ENCODE assay signal across 2 cellular contexts in the genomic region with DNA sequence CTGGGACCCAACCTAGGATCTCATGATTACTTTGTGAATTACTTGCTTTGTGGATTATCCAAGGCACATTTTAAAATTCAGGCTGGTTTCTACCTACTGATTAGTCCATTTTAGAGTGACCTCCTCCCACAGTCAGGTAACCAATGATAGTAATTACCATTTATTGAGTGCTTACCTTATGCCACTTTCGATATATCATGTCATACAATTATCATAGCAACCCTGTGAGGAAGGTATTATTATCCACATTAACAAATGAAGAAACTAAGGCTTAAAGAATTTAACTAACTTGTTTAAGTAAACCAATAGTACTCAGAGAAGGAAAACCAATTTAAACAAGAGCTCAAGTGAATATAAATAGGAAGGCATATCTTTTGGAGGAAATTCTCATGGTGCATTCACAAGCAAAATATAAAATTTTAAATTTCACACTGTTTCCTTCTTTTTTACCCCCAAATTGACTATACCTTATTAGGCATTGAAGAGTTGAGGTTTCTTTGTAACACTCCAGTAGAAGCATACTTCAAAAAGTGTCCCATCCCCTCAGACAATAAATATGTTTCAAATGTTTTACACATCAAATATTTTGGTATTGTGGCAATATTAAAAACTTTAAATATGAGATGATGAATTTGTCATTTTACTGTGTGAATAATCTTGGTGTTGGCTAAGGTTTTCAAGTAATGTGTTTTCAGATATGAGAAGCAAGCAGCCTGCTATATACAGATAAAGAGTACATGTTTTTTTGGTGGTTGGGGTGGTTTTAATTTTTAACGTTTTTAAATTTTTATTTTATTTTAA.
TF ChIP-seq lines count a peak whose summit lies in the region.

No MANE protein-coding gene starts in this region.

TF ChIP-seq in GM23338, 12 proteins besides CTCF, POLR2A, EP300 and RAD21:
- TF ChIP-seq REST (IDR thresholded peaks at IDR 0.05; ENCODE audit: unreplicated experiment) (no peak), JUNB (IDR thresholded peaks at IDR 0.05; ENCODE audit: unreplicated experiment) (no peak), ZNF331 (CRISPR knock-in tag; IDR thresholded peaks at IDR 0.05; ENCODE audit: low read depth) (no peak), POLR2AphosphoS5 (IDR thresholded peaks at IDR 0.05; ENCODE audit: low read depth) (no peak)
- TF ChIP-seq, protein P1, sequence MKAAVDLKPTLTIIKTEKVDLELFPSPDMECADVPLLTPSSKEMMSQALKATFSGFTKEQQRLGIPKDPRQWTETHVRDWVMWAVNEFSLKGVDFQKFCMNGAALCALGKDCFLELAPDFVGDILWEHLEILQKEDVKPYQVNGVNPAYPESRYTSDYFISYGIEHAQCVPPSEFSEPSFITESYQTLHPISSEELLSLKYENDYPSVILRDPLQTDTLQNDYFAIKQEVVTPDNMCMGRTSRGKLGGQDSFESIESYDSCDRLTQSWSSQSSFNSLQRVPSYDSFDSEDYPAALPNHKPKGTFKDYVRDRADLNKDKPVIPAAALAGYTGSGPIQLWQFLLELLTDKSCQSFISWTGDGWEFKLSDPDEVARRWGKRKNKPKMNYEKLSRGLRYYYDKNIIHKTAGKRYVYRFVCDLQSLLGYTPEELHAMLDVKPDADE (IDR thresholded peaks at IDR 0.05): no peak

TF ChIP-seq in K562, 482 proteins besides CTCF, POLR2A, EP300 and RAD21 (continues in another document):
- TF ChIP-seq, protein P2, sequence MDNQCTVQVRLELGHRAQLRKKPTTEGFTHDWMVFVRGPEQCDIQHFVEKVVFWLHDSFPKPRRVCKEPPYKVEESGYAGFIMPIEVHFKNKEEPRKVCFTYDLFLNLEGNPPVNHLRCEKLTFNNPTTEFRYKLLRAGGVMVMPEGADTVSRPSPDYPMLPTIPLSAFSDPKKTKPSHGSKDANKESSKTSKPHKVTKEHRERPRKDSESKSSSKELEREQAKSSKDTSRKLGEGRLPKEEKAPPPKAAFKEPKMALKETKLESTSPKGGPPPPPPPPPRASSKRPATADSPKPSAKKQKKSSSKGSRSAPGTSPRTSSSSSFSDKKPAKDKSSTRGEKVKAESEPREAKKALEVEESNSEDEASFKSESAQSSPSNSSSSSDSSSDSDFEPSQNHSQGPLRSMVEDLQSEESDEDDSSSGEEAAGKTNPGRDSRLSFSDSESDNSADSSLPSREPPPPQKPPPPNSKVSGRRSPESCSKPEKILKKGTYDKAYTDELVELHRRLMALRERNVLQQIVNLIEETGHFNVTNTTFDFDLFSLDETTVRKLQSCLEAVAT (IDR thresholded peaks at IDR 0.05): peak in 1 of 2 experiments; percentile 56; a peak in 1 of 4 replicates
- TF ChIP-seq SRF (CRISPR knock-in tag; IDR thresholded peaks at IDR 0.05): peak in 1 of 2 experiments; percentile 89; a peak in 2 of 4 replicates
- TF ChIP-seq SAFB (IDR thresholded peaks at IDR 0.05; ENCODE audit: borderline replicate concordance, low read depth, low read length): no peak
- no peak for TF ChIP-seq CREB1 (IDR thresholded peaks at IDR 0.05)
- TF ChIP-seq CREB1 (CRISPR knock-in tag; IDR thresholded peaks at IDR 0.05): no peak
- TF ChIP-seq, protein P3, sequence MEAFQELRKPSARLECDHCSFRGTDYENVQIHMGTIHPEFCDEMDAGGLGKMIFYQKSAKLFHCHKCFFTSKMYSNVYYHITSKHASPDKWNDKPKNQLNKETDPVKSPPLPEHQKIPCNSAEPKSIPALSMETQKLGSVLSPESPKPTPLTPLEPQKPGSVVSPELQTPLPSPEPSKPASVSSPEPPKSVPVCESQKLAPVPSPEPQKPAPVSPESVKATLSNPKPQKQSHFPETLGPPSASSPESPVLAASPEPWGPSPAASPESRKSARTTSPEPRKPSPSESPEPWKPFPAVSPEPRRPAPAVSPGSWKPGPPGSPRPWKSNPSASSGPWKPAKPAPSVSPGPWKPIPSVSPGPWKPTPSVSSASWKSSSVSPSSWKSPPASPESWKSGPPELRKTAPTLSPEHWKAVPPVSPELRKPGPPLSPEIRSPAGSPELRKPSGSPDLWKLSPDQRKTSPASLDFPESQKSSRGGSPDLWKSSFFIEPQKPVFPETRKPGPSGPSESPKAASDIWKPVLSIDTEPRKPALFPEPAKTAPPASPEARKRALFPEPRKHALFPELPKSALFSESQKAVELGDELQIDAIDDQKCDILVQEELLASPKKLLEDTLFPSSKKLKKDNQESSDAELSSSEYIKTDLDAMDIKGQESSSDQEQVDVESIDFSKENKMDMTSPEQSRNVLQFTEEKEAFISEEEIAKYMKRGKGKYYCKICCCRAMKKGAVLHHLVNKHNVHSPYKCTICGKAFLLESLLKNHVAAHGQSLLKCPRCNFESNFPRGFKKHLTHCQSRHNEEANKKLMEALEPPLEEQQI (IDR thresholded peaks at IDR 0.05): 0 out of 2 replicates have a peak, but pooled peaks have one; percentile 12
- TF ChIP-seq ARNT (IDR thresholded peaks at IDR 0.05): peak in 1 of 2 experiments; percentile 69; a peak in 1 of 4 replicates
- no peak for TF ChIP-seq SREBF2 (CRISPR knock-in tag; IDR thresholded peaks at IDR 0.05)
- TF ChIP-seq POLR3A (IDR thresholded peaks at IDR 0.05; ENCODE audit: borderline replicate concordance, extremely low read depth, insufficient read depth, insufficient read length): no peak
- no peak for TF ChIP-seq ETV6 (IDR thresholded peaks at IDR 0.05; ENCODE audit: borderline replicate concordance in 1 of 2, low read depth in 2 of 2, low read length in 1 of 2)
- no peak for TF ChIP-seq ETV6 (CRISPR knock-in tag; IDR thresholded peaks at IDR 0.05; ENCODE audit: borderline replicate concordance)
- peak; percentile 71 for TF ChIP-seq SMARCE1 (IDR thresholded peaks at IDR 0.05)
- TF ChIP-seq TCF15 (CRISPR knock-in tag; IDR thresholded peaks at IDR 0.05): no peak
- peak; percentile 68 for TF ChIP-seq MTA2 (IDR thresholded peaks at IDR 0.05; ENCODE audit: low read depth)
- TF ChIP-seq NEUROD1 (IDR thresholded peaks at IDR 0.05; ENCODE audit: borderline replicate concordance, low read depth, low read length, partially characterized antibody): no peak
- TF ChIP-seq ZNF589 (CRISPR knock-in tag; IDR thresholded peaks at IDR 0.05; ENCODE audit: low read depth): peak; percentile 68; the same call in 1 of the 2 replicates
- TF ChIP-seq NRF1 (conservative IDR thresholded peaks at IDR 0.05 in 1 of 2, IDR thresholded peaks at IDR 0.05 in 1 of 2): peak in 1 of 2 experiments; percentile 5; a peak in 1 of 4 replicates
- TF ChIP-seq, protein P4, sequence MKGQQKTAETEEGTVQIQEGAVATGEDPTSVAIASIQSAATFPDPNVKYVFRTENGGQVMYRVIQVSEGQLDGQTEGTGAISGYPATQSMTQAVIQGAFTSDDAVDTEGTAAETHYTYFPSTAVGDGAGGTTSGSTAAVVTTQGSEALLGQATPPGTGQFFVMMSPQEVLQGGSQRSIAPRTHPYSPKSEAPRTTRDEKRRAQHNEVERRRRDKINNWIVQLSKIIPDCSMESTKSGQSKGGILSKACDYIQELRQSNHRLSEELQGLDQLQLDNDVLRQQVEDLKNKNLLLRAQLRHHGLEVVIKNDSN (CRISPR knock-in tag; IDR thresholded peaks at IDR 0.05): no peak
- TF ChIP-seq, protein P5, sequence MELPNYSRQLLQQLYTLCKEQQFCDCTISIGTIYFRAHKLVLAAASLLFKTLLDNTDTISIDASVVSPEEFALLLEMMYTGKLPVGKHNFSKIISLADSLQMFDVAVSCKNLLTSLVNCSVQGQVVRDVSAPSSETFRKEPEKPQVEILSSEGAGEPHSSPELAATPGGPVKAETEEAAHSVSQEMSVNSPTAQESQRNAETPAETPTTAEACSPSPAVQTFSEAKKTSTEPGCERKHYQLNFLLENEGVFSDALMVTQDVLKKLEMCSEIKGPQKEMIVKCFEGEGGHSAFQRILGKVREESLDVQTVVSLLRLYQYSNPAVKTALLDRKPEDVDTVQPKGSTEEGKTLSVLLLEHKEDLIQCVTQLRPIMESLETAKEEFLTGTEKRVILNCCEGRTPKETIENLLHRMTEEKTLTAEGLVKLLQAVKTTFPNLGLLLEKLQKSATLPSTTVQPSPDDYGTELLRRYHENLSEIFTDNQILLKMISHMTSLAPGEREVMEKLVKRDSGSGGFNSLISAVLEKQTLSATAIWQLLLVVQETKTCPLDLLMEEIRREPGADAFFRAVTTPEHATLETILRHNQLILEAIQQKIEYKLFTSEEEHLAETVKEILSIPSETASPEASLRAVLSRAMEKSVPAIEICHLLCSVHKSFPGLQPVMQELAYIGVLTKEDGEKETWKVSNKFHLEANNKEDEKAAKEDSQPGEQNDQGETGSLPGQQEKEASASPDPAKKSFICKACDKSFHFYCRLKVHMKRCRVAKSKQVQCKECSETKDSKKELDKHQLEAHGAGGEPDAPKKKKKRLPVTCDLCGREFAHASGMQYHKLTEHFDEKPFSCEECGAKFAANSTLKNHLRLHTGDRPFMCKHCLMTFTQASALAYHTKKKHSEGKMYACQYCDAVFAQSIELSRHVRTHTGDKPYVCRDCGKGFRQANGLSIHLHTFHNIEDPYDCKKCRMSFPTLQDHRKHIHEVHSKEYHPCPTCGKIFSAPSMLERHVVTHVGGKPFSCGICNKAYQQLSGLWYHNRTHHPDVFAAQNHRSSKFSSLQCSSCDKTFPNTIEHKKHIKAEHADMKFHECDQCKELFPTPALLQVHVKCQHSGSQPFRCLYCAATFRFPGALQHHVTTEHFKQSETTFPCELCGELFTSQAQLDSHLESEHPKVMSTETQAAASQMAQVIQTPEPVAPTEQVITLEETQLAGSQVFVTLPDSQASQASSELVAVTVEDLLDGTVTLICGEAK (IDR thresholded peaks at IDR 0.05): peak; percentile 35; the same call in 1 of the 2 replicates
- TF ChIP-seq, protein P5 (CRISPR knock-in tag; IDR thresholded peaks at IDR 0.05): no peak
- no peak for TF ChIP-seq ZNF316 (IDR thresholded peaks at IDR 0.05)
- TF ChIP-seq TEAD4 (IDR thresholded peaks at IDR 0.05; ENCODE audit: low read length): peak; percentile 82
- TF ChIP-seq TEAD4 (CRISPR knock-in tag; IDR thresholded peaks at IDR 0.05; ENCODE audit: borderline replicate concordance): no peak
- peak; percentile 59; the same call in 1 of the 2 replicates for TF ChIP-seq PML (IDR thresholded peaks at IDR 0.05; ENCODE audit: low read length)
- peak; percentile 50; the same call in 1 of the 2 replicates for TF ChIP-seq NFIC (IDR thresholded peaks at IDR 0.05)
- TF ChIP-seq CBFA2T3 (IDR thresholded peaks at IDR 0.05): peak; percentile 86
- TF ChIP-seq SMAD4 (CRISPR knock-in tag; conservative IDR thresholded peaks at IDR 0.05): peak; percentile 52; the same call in 1 of the 2 replicates
- TF ChIP-seq, protein P6, sequence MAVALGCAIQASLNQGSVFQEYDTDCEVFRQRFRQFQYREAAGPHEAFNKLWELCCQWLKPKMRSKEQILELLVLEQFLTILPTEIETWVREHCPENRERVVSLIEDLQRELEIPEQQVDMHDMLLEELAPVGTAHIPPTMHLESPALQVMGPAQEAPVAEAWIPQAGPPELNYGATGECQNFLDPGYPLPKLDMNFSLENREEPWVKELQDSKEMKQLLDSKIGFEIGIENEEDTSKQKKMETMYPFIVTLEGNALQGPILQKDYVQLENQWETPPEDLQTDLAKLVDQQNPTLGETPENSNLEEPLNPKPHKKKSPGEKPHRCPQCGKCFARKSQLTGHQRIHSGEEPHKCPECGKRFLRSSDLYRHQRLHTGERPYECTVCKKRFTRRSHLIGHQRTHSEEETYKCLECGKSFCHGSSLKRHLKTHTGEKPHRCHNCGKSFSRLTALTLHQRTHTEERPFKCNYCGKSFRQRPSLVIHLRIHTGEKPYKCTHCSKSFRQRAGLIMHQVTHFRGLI (CRISPR knock-in tag; IDR thresholded peaks at IDR 0.05): 0 out of 2 replicates have a peak, but pooled peaks have one; percentile 19
- no peak for TF ChIP-seq ZFP1 (CRISPR knock-in tag; IDR thresholded peaks at IDR 0.05)
- TF ChIP-seq SMARCC2 (IDR thresholded peaks at IDR 0.05; ENCODE audit: low read depth): peak; percentile 64
- no peak for TF ChIP-seq FOXO4 (CRISPR knock-in tag; IDR thresholded peaks at IDR 0.05)
- no peak for TF ChIP-seq ZNF695 (CRISPR knock-in tag; IDR thresholded peaks at IDR 0.05)
- peak; percentile 48; the same call in 1 of the 2 replicates for TF ChIP-seq POLR2H (tag; IDR thresholded peaks at IDR 0.05; ENCODE audit: low read depth)
- peak; percentile 92 for TF ChIP-seq ARID1B (IDR thresholded peaks at IDR 0.05)
- no peak for TF ChIP-seq HDAC6 (IDR thresholded peaks at IDR 0.05; ENCODE audit: low read depth, low read length)
- 0 out of 2 replicates have a peak, but pooled peaks have one; percentile 35 for TF ChIP-seq LCOR (CRISPR knock-in tag; IDR thresholded peaks at IDR 0.05)
- TF ChIP-seq TAL1 (IDR thresholded peaks at IDR 0.05): peak; percentile 88
- TF ChIP-seq ZNF124 (CRISPR knock-in tag; IDR thresholded peaks at IDR 0.05): no peak
